ENCODE assay signal across 15 cellular contexts in genomic region chr1:200378096-200378495, GRCh38.
"Had no signal": no experiment of that assay in that cellular context is flagged by ENCODE, and none has a peak within 500 bp of the region (broad histone marks: within the 10 kb centered on the region; RNA-seq: fewer than 3 reads in every experiment).

No MANE protein-coding gene starts in this region.

- ATAC-seq: activated T-helper 17 cell treated with anti-CD3 and anti-CD28 coated beads, Interleukin-2, amount 50 U/mL, for 72 hours; naive thymus-derived CD8-positive, alpha-beta T cell had no signal

- H3K9me3 Mint-ChIP-seq: activated T-helper 17 cell treated with anti-CD3 and anti-CD28 coated beads, Interleukin-2, amount 50 U/mL, for 72 hours had no signal

- H3K4me3 Mint-ChIP-seq: activated T-helper 17 cell treated with anti-CD3 and anti-CD28 coated beads, Interleukin-2, amount 50 U/mL, for 72 hours; naive thymus-derived CD8-positive, alpha-beta T cell had no signal

- H3K27ac Mint-ChIP-seq: activated T-helper 17 cell treated with anti-CD3 and anti-CD28 coated beads, Interleukin-2, amount 50 U/mL, for 72 hours; naive thymus-derived CD8-positive, alpha-beta T cell had no signal

- H3K4me3 ChIP-seq: cardiac muscle cell, left ventricle myocardium inferior had no signal

- FAIRE-seq: kidney had no signal

- H3K36me3 ChIP-seq: cardiac muscle cell, left ventricle myocardium inferior had no signal

- H3K9ac ChIP-seq: parathyroid adenoma had no signal

- H3K27ac ChIP-seq: cardiac muscle cell, left ventricle myocardium inferior, parathyroid adenoma had no signal

- H3K79me2 ChIP-seq: parathyroid adenoma had no signal

- H3K4me1 Mint-ChIP-seq: activated T-helper 17 cell treated with anti-CD3 and anti-CD28 coated beads, Interleukin-2, amount 50 U/mL, for 72 hours had no signal

- H3K27me3 Mint-ChIP-seq: activated T-helper 17 cell treated with anti-CD3 and anti-CD28 coated beads, Interleukin-2, amount 50 U/mL, for 72 hours; naive thymus-derived CD8-positive, alpha-beta T cell had no signal

- H3K27me3 ChIP-seq: cardiac muscle cell had no signal

- H3K9me3 ChIP-seq: left ventricle myocardium inferior had no signal

- H2AFZ ChIP-seq: parathyroid adenoma had no signal

- DNase-seq: activated CD4-positive, alpha-beta T cell treated with anti-CD3 and anti-CD28 coated beads for 1 hour; activated CD4-positive, alpha-beta T cell treated with anti-CD3 and anti-CD28 coated beads, Interleukin-2, amount 50 U/mL, for 4 hours; activated naive CD4-positive, alpha-beta T cell treated with Interleukin-2 at 50 U/mL for 16 hours; activated T-cell treated with anti-CD3 and anti-CD28 coated beads for 4 hours; foreskin fibroblast; glutamatergic neuron; hypothalamus; kidney; left ventricle myocardium inferior; naive thymus-derived CD8-positive, alpha-beta T cell; stimulated activated CD4-positive, alpha-beta T cell treated with anti-CD3 and anti-CD28 coated beads, Interleukin-12 subunit alpha, Interleukin-12 subunit beta, amount 100 ng/mL, for 4 hours; stimulated activated CD4-positive, alpha-beta T cell treated with anti-CD3 and anti-CD28 coated beads, Interleukin-2, amount 100 ng/mL, for 24 hours had no signal

- H3K4me1 ChIP-seq: left ventricle myocardium inferior, parathyroid adenoma had no signal
